ENCODE assay signal across 10 cellular contexts in genomic region chr10:22612316-22612715, GRCh38.
DNase-seq lines count a peak whose midpoint lies in the region; ATAC-seq and TF ChIP-seq lines count a peak whose summit lies in the region.
"Had no signal": no experiment of that assay in that cellular context is flagged by ENCODE, and none has a peak within 500 bp of the region (broad histone marks: within the 10 kb centered on the region; RNA-seq: fewer than 3 reads in every experiment).

No MANE protein-coding gene starts in this region.

- no peaks in the 10 kb centered on the region for H3K9me3 Mint-ChIP-seq in activated CD8-positive, alpha-beta T cell treated with anti-CD3 and anti-CD28 coated beads for 36 hours

- intact Hi-C loops in activated CD8-positive, alpha-beta T cell treated with anti-CD3 and anti-CD28 coated beads for 36 hours (cut with micrococcal nuclease), result loop anchor here (5.0 kb wide), 1 partner anchor 35 kb away; no protein-coding TSS in a partner anchor
- intact Hi-C loops in left cardiac atrium (cut with DNase I), result no loop called here

- H3K27me3 ChIP-seq in effector memory CD4-positive, alpha-beta T cell (replicated peaks; ENCODE audit: control insufficient read depth, insufficient read depth, low read length, poor library complexity, severe bottlenecking), result no peaks in the 10 kb centered on the region

- H3K4me1 ChIP-seq in effector memory CD4-positive, alpha-beta T cell (ENCODE audit: control insufficient read depth, insufficient read depth, low read length, poor library complexity, severe bottlenecking), result peaks cover 78% of the 10 kb centered on the region
- H3K4me1 ChIP-seq: prostate gland had no signal

- H3K4me3 ChIP-seq in effector memory CD4-positive, alpha-beta T cell (ENCODE audit: insufficient read depth, low read depth, low read length, poor library complexity, severe bottlenecking), result peak overlapping the region; percentile 34
- H3K4me3 ChIP-seq: prostate gland had no signal

- CTCF ChIA-PET in activated CD8-positive, alpha-beta T cell treated with anti-CD3 and anti-CD28 coated beads for 36 hours (lab: Charles Lee), result interaction anchor here (0.6 to 3.6 kb wide), 9 partner anchors 9 to 101 kb away, joined by 3 to 24 read pairs (median 3); no protein-coding TSS in a partner anchor

- no peaks in the 10 kb centered on the region for H3K9me3 ChIP-seq in effector memory CD4-positive, alpha-beta T cell (ENCODE audit: control insufficient read depth, low read length)
- H3K9me3 ChIP-seq: prostate gland had no signal

- peak overlapping the region; percentile 82 for H3K27ac ChIP-seq in effector memory CD4-positive, alpha-beta T cell (ENCODE audit: insufficient read depth, low read length, poor library complexity, severe bottlenecking)
- peak overlapping the region; percentile 95 for H3K27ac ChIP-seq in temporal lobe (ENCODE audit: low read depth, low read length)
- H3K27ac ChIP-seq: prostate gland had no signal

- TF ChIP-seq CTCF in activated CD8-positive, alpha-beta T cell treated with anti-CD3 and anti-CD28 coated beads for 36 hours (IDR thresholded peaks at IDR 0.05), result no peak

- H3K36me3 Mint-ChIP-seq in activated CD8-positive, alpha-beta T cell treated with anti-CD3 and anti-CD28 coated beads for 36 hours (ENCODE audit: low read depth), result peaks cover 54% of the 10 kb centered on the region

- peak; percentile 15 for ATAC-seq in activated CD8-positive, alpha-beta T cell treated with anti-CD3 and anti-CD28 coated beads for 36 hours
- ATAC-seq in left cardiac atrium (no peak), HG03457 (IDR thresholded peaks at IDR 0.05; ENCODE audit: unreplicated experiment) (no peak)

- DNase-seq in stimulated activated CD4-positive, alpha-beta T cell treated with anti-CD3 and anti-CD28 coated beads, Interleukin-15, amount 100 ng/mL, for 24 hours, result peak; percentile 27
- DNase-seq in stimulated activated CD4-positive, alpha-beta T cell treated with anti-CD3 and anti-CD28 coated beads, Interleukin-2, amount 100 ng/mL, for 48 hours, result no peak
- DNase-seq in activated CD8-positive, alpha-beta T cell treated with anti-CD3 and anti-CD28 coated beads for 36 hours, result peak; percentile 39
- peak in 1 of 3 donors; percentile 15 for DNase-seq in effector memory CD4-positive, alpha-beta T cell
- DNase-seq in left cardiac atrium, result no peak
- no peak for DNase-seq in HuH-7.5 (ENCODE audit: low spot score)
- DNase-seq: NCI-H2171 had no signal

- peak overlapping the region; percentile 91 for H3K27ac Mint-ChIP-seq in activated CD8-positive, alpha-beta T cell treated with anti-CD3 and anti-CD28 coated beads for 36 hours

- peaks cover 94% of the 10 kb centered on the region for H3K4me1 Mint-ChIP-seq in activated CD8-positive, alpha-beta T cell treated with anti-CD3 and anti-CD28 coated beads for 36 hours (ENCODE audit: low read depth)

- H3K36me3 ChIP-seq in effector memory CD4-positive, alpha-beta T cell (ENCODE audit: control insufficient read depth, insufficient read depth, low read length), result peaks cover 12% of the 10 kb centered on the region
- H3K36me3 ChIP-seq: prostate gland had no signal

- H3K4me3 Mint-ChIP-seq in activated CD8-positive, alpha-beta T cell treated with anti-CD3 and anti-CD28 coated beads for 36 hours, result peak overlapping the region; percentile 47

- H3K27me3 Mint-ChIP-seq in activated CD8-positive, alpha-beta T cell treated with anti-CD3 and anti-CD28 coated beads for 36 hours, result no peaks in the 10 kb centered on the region

- POLR2A ChIA-PET in activated CD8-positive, alpha-beta T cell treated with anti-CD3 and anti-CD28 coated beads for 36 hours (lab: Charles Lee), result interaction anchor here (0.7 to 2.0 kb wide), 11 partner anchors 9 to 101 kb away, joined by 3 to 12 read pairs (median 4); partner anchors contain the start of gene PIP4K2A

Comparison
In these comparisons a context has a peak if more than half of its experiments do, and no peak if none do; other contexts are left out.
1. DNase-seq: peak in stimulated activated CD4-positive, alpha-beta T cell treated with anti-CD3 and anti-CD28 coated beads, Interleukin-15, amount 100 ng/mL, for 24 hours (single experiment) and activated CD8-positive, alpha-beta T cell treated with anti-CD3 and anti-CD28 coated beads for 36 hours (single experiment); none in stimulated activated CD4-positive, alpha-beta T cell treated with anti-CD3 and anti-CD28 coated beads, Interleukin-2, amount 100 ng/mL, for 48 hours (0 of 2), left cardiac atrium (single experiment) and HuH-7.5 (single experiment).